In the genomic region with DNA sequence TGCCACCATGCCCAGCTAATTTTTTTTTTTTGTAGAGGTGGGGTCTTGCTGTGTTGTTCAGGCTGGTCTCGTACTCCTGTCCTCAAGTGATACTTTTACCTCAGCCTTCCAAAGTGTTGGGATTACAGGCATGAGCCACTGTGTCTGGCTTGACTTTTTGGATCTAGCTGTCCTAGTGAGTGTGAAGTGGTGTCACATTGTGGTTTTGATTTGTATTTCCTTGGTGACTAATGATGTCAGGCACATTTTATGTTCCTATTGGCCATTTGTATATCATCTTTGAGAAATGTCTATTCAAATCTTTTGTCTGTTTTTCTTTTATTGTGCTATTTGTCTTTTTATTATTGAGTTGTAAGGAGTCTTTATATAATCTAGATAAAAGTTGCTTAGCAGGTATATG, we compare ENCODE assay signal across 9 cellular contexts. TPM values are rescaled to one million over a fixed set of nuclear protein-coding genes. Genes with fewer than 3 reads are reported as not detected.
DNase-seq lines count a peak whose midpoint lies in the region; ATAC-seq and TF ChIP-seq lines count a peak whose summit lies in the region.
"Had no signal": no experiment of that assay in that cellular context is flagged by ENCODE, and none has a peak within 500 bp of the region (broad histone marks: within the 10 kb centered on the region; RNA-seq: fewer than 3 reads in every experiment).

No MANE protein-coding gene starts in this region.

- H3K4me3 Mint-ChIP-seq in activated naive CD4-positive, alpha-beta T cell treated with anti-CD3 and anti-CD28 coated beads, Interleukin-2, amount 50 U/mL, for 24 hours, result no peak overlapping the region

- H3K4me3 ChIP-seq in NB4 (ENCODE audit: low read depth, low read length), result no peak overlapping the region
- no peak overlapping the region for H3K4me3 ChIP-seq in thoracic aorta
- no peak overlapping the region for H3K4me3 ChIP-seq in testis

- DNase-seq in activated naive CD4-positive, alpha-beta T cell (lab: John Stamatoyannopoulos, UW), result no peak
- DNase-seq in NB4 (ENCODE audit: low read depth) (peak; percentile 31), fibroblast of peridontal ligament (ENCODE audit: extremely low read depth) (peak; percentile 49), thoracic aorta (ENCODE audit: low spot score) (no peak), SK-N-DZ (ENCODE audit: low spot score) (no peak), testis (no peak), DMS153 (lab: John Stamatoyannopoulos, UW) (no peak)
- DNase-seq: NCI-H2107 had no signal

- no peak for TF ChIP-seq POLR2A in NB4 (IDR thresholded peaks at IDR 0.05; ENCODE audit: extremely low read depth, insufficient read length)
- TF ChIP-seq POLR2A in testis (IDR thresholded peaks at IDR 0.05), result no peak

- H3K9me3 Mint-ChIP-seq in activated naive CD4-positive, alpha-beta T cell treated with anti-CD3 and anti-CD28 coated beads, Interleukin-2, amount 50 U/mL, for 24 hours, result no peaks in the 10 kb centered on the region

- ATAC-seq in thoracic aorta (ENCODE audit: insufficient number of reproducible peaks, low FRiP score, low read depth), result no peak

- peaks cover 33% of the 10 kb centered on the region for H3K36me3 Mint-ChIP-seq in activated naive CD4-positive, alpha-beta T cell treated with anti-CD3 and anti-CD28 coated beads, Interleukin-2, amount 50 U/mL, for 24 hours

- intact Hi-C loops in testis (cut with DNase I; ENCODE audit: low total_unique reads), result no loop called here

- H3K36me3 ChIP-seq in thoracic aorta (no peaks in the 10 kb centered on the region), testis (ENCODE audit: low read depth, missing control alignments) (no peaks in the 10 kb centered on the region)

- H3K27ac ChIP-seq in thoracic aorta (peak overlapping the region; percentile 15 to 31), testis (no peak overlapping the region)

- H3K4me1 ChIP-seq in thoracic aorta (ENCODE audit: control insufficient read depth in 1 of 2, low read depth in 2 of 2), result peaks cover 0 to 9% of the 10 kb centered on the region in 2 donors
- H3K4me1 ChIP-seq in testis, result no peaks in the 10 kb centered on the region

- H3K27me3 Mint-ChIP-seq in activated naive CD4-positive, alpha-beta T cell treated with anti-CD3 and anti-CD28 coated beads, Interleukin-2, amount 50 U/mL, for 24 hours, result no peaks in the 10 kb centered on the region

- no peaks in the 10 kb centered on the region for H3K9me3 ChIP-seq in thoracic aorta
- no peaks in the 10 kb centered on the region for H3K9me3 ChIP-seq in testis

- 91 to 94% methylated on average over 1 of the region's 1 CpG for WGBS in testis, 2 donors

- TF ChIP-seq CTCF in NB4 (IDR thresholded peaks at IDR 0.05; ENCODE audit: low read depth, low read length), result no peak
- TF ChIP-seq CTCF in thoracic aorta (IDR thresholded peaks at IDR 0.05), result no peak
- TF ChIP-seq CTCF in testis (IDR thresholded peaks at IDR 0.05), result no peak

- H3K27ac Mint-ChIP-seq in activated naive CD4-positive, alpha-beta T cell treated with anti-CD3 and anti-CD28 coated beads, Interleukin-2, amount 50 U/mL, for 24 hours, result peak overlapping the region; percentile 62

- peaks cover 22% of the 10 kb centered on the region for H3K4me1 Mint-ChIP-seq in activated naive CD4-positive, alpha-beta T cell treated with anti-CD3 and anti-CD28 coated beads, Interleukin-2, amount 50 U/mL, for 24 hours

- H3K27me3 ChIP-seq in thoracic aorta (replicated peaks; ENCODE audit: insufficient read depth) (no peaks in the 10 kb centered on the region), testis (no peaks in the 10 kb centered on the region)

RNA-seq across cellular contexts. Expression of gene MCCC2, which starts 53.5 kb away (rescaled TPM):
- 10 to 100 TPM; 32.1 to 64.8 TPM for total RNA-seq in thoracic aorta
- 49.1 and 55.1 TPM in 2 replicates for polyA plus RNA-seq in SK-N-DZ (2014; cell fraction: cytosol; rRNA removed)
- 30.7 and 32.3 TPM in 2 replicates for polyA plus RNA-seq in SK-N-DZ (2014; cell fraction: nucleus; rRNA removed)
- total RNA-seq in testis, result 10 to 100 TPM; 29.0 to 30.0 TPM
- 24.7 TPM for polyA plus RNA-seq in testis (ENCODE audit: insufficient read depth, low read depth, low replicate concordance)

Comparison
In these comparisons a context has a peak if more than half of its experiments do, and no peak if none do; other contexts are left out.
1. DNase-seq: peak in NB4 (single experiment) and fibroblast of peridontal ligament (single experiment); none in activated naive CD4-positive, alpha-beta T cell (0 of 4), thoracic aorta (single experiment), SK-N-DZ (single experiment), testis (single experiment) and DMS153 (single experiment).
2. H3K27ac ChIP-seq: peak in thoracic aorta (2 of 2); none in testis (0 of 2).